ENCODE assay signal across 1 cellular context in genomic region chr6:53794073-53794719, GRCh38.
A peak's percentile ranks its signal among the peaks of the same experiment; 100 is the strongest.
TF ChIP-seq lines count a peak whose summit lies in the region.

No MANE protein-coding gene starts in this region.

TF ChIP-seq in HepG2, 621 proteins besides CTCF, POLR2A, EP300 and RAD21 (continued from another document and continues in another):
- TF ChIP-seq ZNF687 (CRISPR knock-in tag; IDR thresholded peaks at IDR 0.05), result no peak; the same call in 1 of the 2 replicates
- TF ChIP-seq ZNF142 (CRISPR knock-in tag; IDR thresholded peaks at IDR 0.05), result peak; percentile 19; the same call in 1 of the 2 replicates
- TF ChIP-seq PAF1 (CRISPR knock-in tag; IDR thresholded peaks at IDR 0.05), result no peak
- peak; percentile 52; the same call in 1 of the 2 replicates for TF ChIP-seq AKAP8 (CRISPR knock-in tag; IDR thresholded peaks at IDR 0.05)
- 0 out of 2 replicates have a peak, but pooled peaks have one; percentile 59 for TF ChIP-seq ZNF878 (CRISPR knock-in tag; IDR thresholded peaks at IDR 0.05)
- no peak; the same call in 1 of the 2 replicates for TF ChIP-seq POGK (CRISPR knock-in tag; conservative IDR thresholded peaks at IDR 0.05)
- no peak for TF ChIP-seq FUBP1 (CRISPR knock-in tag; IDR thresholded peaks at IDR 0.05; ENCODE audit: borderline replicate concordance)
- TF ChIP-seq ZBTB4 (CRISPR knock-in tag; IDR thresholded peaks at IDR 0.05; ENCODE audit: borderline replicate concordance), result peak; percentile 46
- TF ChIP-seq BHLHE40 (IDR thresholded peaks at IDR 0.05; ENCODE audit: low read length), result no peak; the same call in 1 of the 2 replicates
- no peak for TF ChIP-seq MAFK (conservative IDR thresholded peaks at IDR 0.05 in 1 of 2, IDR thresholded peaks at IDR 0.05 in 1 of 2; ENCODE audit: low read length in 2 of 2)
- no peak for TF ChIP-seq ZNF274 (CRISPR knock-in tag; IDR thresholded peaks at IDR 0.05)
- TF ChIP-seq WIZ (CRISPR knock-in tag; IDR thresholded peaks at IDR 0.05), result peak; percentile 87
- no peak for TF ChIP-seq EED (CRISPR knock-in tag; IDR thresholded peaks at IDR 0.05)
- TF ChIP-seq RERE (CRISPR knock-in tag; IDR thresholded peaks at IDR 0.05; ENCODE audit: low read depth), result no peak
- no peak for TF ChIP-seq ETV6 (CRISPR knock-in tag; conservative IDR thresholded peaks at IDR 0.05)
- no peak for TF ChIP-seq CCAR2 (optimal IDR thresholded peaks at IDR 0.05; ENCODE audit: low read depth, low read length)
- no peak for TF ChIP-seq ZNF776 (CRISPR knock-in tag; IDR thresholded peaks at IDR 0.05)
- no peak for TF ChIP-seq ZNF367 (CRISPR knock-in tag; IDR thresholded peaks at IDR 0.05; ENCODE audit: borderline replicate concordance)
- TF ChIP-seq ZNF468 (CRISPR knock-in tag; IDR thresholded peaks at IDR 0.05), result no peak
- TF ChIP-seq MXD3 (CRISPR knock-in tag; IDR thresholded peaks at IDR 0.05), result no peak; the same call in 1 of the 2 replicates
- TF ChIP-seq ZNF567 (CRISPR knock-in tag; IDR thresholded peaks at IDR 0.05; ENCODE audit: borderline replicate concordance), result no peak
- TF ChIP-seq RNF2 (conservative IDR thresholded peaks at IDR 0.05; ENCODE audit: low read depth), result no peak
- peak; percentile 9; the same call in 1 of the 2 replicates for TF ChIP-seq MEIS1 (CRISPR knock-in tag; IDR thresholded peaks at IDR 0.05; ENCODE audit: borderline replicate concordance)
- TF ChIP-seq GABPA (IDR thresholded peaks at IDR 0.05; ENCODE audit: low read depth, low read length), result peak; percentile 27; the same call in 1 of the 2 replicates
- peak; percentile 79 for TF ChIP-seq GABPA (CRISPR knock-in tag; IDR thresholded peaks at IDR 0.05; ENCODE audit: low read depth)
- TF ChIP-seq SMARCE1 (IDR thresholded peaks at IDR 0.05; ENCODE audit: borderline replicate concordance), result no peak
- TF ChIP-seq NFYC (CRISPR knock-in tag; IDR thresholded peaks at IDR 0.05), result no peak
- TF ChIP-seq ZNF644 (CRISPR knock-in tag; IDR thresholded peaks at IDR 0.05; ENCODE audit: low read depth), result no peak
- no peak for TF ChIP-seq TFDP2 (CRISPR knock-in tag; IDR thresholded peaks at IDR 0.05)
- TF ChIP-seq ZNF766 (CRISPR knock-in tag; IDR thresholded peaks at IDR 0.05; ENCODE audit: borderline replicate concordance), result peak; percentile 81; the same call in 1 of the 2 replicates
